In genomic region chr2:20931346-20931745, GRCh38 we compare ENCODE assay signal across 19 cellular contexts.
DNase-seq lines count a peak whose midpoint lies in the region; ATAC-seq and TF ChIP-seq lines count a peak whose summit lies in the region.
"Had no signal": no experiment of that assay in that cellular context is flagged by ENCODE, and none has a peak within 500 bp of the region (broad histone marks: within the 10 kb centered on the region; RNA-seq: fewer than 3 reads in every experiment).

No MANE protein-coding gene starts in this region.

- peak overlapping the region; percentile 17 for H2AFZ ChIP-seq in mammary epithelial cell (ENCODE audit: low read depth, low read length)

- intact Hi-C loops in mammary epithelial cell (cut with micrococcal nuclease) (no loop called here), MCF 10A (cut with micrococcal nuclease) (no loop called here), head of caudate nucleus (cut with DNase I) (no loop called here)
- intact Hi-C loops in activated T-helper 2 cell treated with anti-CD3 and anti-CD28 coated beads, Interferon-gamma antibody, Interleukin-2, Interleukin-4, amounts not matched to agents 10 μg/mL and 5 μg/mL and 100 μg/mL, durations not matched to agents 14 hours and 24 hours and 36 hours (cut with micrococcal nuclease): no loop called here

- no peak for TF ChIP-seq CTCF in mammary epithelial cell (conservative IDR thresholded peaks at IDR 0.05 in 1 of 2, IDR thresholded peaks at IDR 0.05 in 1 of 2; ENCODE audit: extremely low read depth in 1 of 2, insufficient read depth in 1 of 2, low read depth in 1 of 2, low read length in 2 of 2)
- TF ChIP-seq CTCF in MCF 10A (IDR thresholded peaks at IDR 0.05; ENCODE audit: unreplicated experiment): no peak
- no peak for TF ChIP-seq CTCF in gastroesophageal sphincter (IDR thresholded peaks at IDR 0.05)
- TF ChIP-seq CTCF in osteocyte (IDR thresholded peaks at IDR 0.05): no peak

- POLR2A ChIA-PET in MCF 10A (lab: Yijun Ruan, JAX): no interaction called here

- H3K27me3 Mint-ChIP-seq in MCF 10A (ENCODE audit: insufficient read depth, unreplicated experiment): peaks cover 11% of the 10 kb centered on the region
- peaks cover 8% of the 10 kb centered on the region for H3K27me3 Mint-ChIP-seq in osteocyte (ENCODE audit: unreplicated experiment)
- H3K27me3 Mint-ChIP-seq in activated T-helper 2 cell treated with anti-CD3 and anti-CD28 coated beads, Interferon-gamma antibody, Interleukin-2, Interleukin-4, amounts not matched to agents 10 μg/mL and 5 μg/mL and 100 μg/mL, durations not matched to agents 14 hours and 24 hours and 36 hours (ENCODE audit: low read depth): no peaks in the 10 kb centered on the region

- no peaks in the 10 kb centered on the region for H3K9me3 ChIP-seq in mammary epithelial cell (replicated peaks; ENCODE audit: insufficient read depth, low read length)
- H3K9me3 ChIP-seq in gastroesophageal sphincter: peaks cover 0 to 6% (median 0%) of the 10 kb centered on the region in 3 donors

- peak; percentile 11 for ATAC-seq in gastroesophageal sphincter
- ATAC-seq: Panc1 had no signal

- H3K9me3 Mint-ChIP-seq in MCF 10A (ENCODE audit: unreplicated experiment): peaks cover 15% of the 10 kb centered on the region
- H3K9me3 Mint-ChIP-seq in osteocyte (ENCODE audit: unreplicated experiment): peaks cover 9% of the 10 kb centered on the region
- peaks cover 4% of the 10 kb centered on the region for H3K9me3 Mint-ChIP-seq in activated T-helper 2 cell treated with anti-CD3 and anti-CD28 coated beads, Interferon-gamma antibody, Interleukin-2, Interleukin-4, amounts not matched to agents 10 μg/mL and 5 μg/mL and 100 μg/mL, durations not matched to agents 14 hours and 24 hours and 36 hours

- H3K27me3 ChIP-seq in mammary epithelial cell (ENCODE audit: insufficient read depth, low read length): no peaks in the 10 kb centered on the region
- H3K27me3 ChIP-seq in gastroesophageal sphincter: no peaks in the 10 kb centered on the region

- TF ChIP-seq POLR2A in gastroesophageal sphincter (IDR thresholded peaks at IDR 0.05): no peak

- H3K27ac ChIP-seq in mammary epithelial cell (ENCODE audit: insufficient read depth, low read depth, low read length) (no peak overlapping the region), gastroesophageal sphincter (peak overlapping the region in 3 of 4 donors; percentile 34 to 65 (median 36))
- H3K27ac ChIP-seq: KMS-11 had no signal

- H3K36me3 Mint-ChIP-seq in MCF 10A (ENCODE audit: insufficient read depth, unreplicated experiment) (no peaks in the 10 kb centered on the region), osteocyte (ENCODE audit: unreplicated experiment) (peaks cover 2% of the 10 kb centered on the region)
- no peaks in the 10 kb centered on the region for H3K36me3 Mint-ChIP-seq in activated T-helper 2 cell treated with anti-CD3 and anti-CD28 coated beads, Interferon-gamma antibody, Interleukin-2, Interleukin-4, amounts not matched to agents 10 μg/mL and 5 μg/mL and 100 μg/mL, durations not matched to agents 14 hours and 24 hours and 36 hours (ENCODE audit: low read depth)

- no peak overlapping the region for H3K9ac ChIP-seq in mammary epithelial cell (ENCODE audit: insufficient read depth, low read length)
- H3K9ac ChIP-seq: KMS-11 had no signal

- 47% methylated on average over 2 of the region's 2 CpGs for WGBS in mammary epithelial cell (ENCODE audit: low coverage, missing lambda C conversion rate)
- WGBS in gastroesophageal sphincter (ENCODE audit: low coverage in 1 of 2), 2 donors: 78% methylated on average over 1 of the region's 2 CpGs; no CpG with 5 or more reads in 1 of the 2 donors

- dilution Hi-C loops in mammary epithelial cell (cut with HindIII; ENCODE audit: low sequenced_read_pairs): no loop called here

- H4K20me1 ChIP-seq in mammary epithelial cell (ENCODE audit: insufficient read depth, low read length): no peaks in the 10 kb centered on the region

- in situ Hi-C loops in mammary epithelial cell (cut with MboI; ENCODE audit: low sequenced_read_pairs in 2 of 2): no loop called here

- CTCF ChIA-PET in mammary epithelial cell (lab: Charles Lee; ENCODE audit: low non-redundant PET): interaction anchor here (0.6 kb wide), 1 partner anchor 150 kb away, joined by 4 read pairs; no protein-coding TSS in a partner anchor
- CTCF ChIA-PET in MCF 10A (lab: Yijun Ruan, JAX): interaction anchor here (1.2 kb wide), 1 partner anchor 149 kb away, joined by 4 read pairs; no protein-coding TSS in a partner anchor

- H3K4me1 Mint-ChIP-seq in MCF 10A (ENCODE audit: insufficient read depth, unreplicated experiment) (no peaks in the 10 kb centered on the region), osteocyte (ENCODE audit: unreplicated experiment) (peaks cover 46% of the 10 kb centered on the region)
- H3K4me1 Mint-ChIP-seq in activated T-helper 2 cell treated with anti-CD3 and anti-CD28 coated beads, Interferon-gamma antibody, Interleukin-2, Interleukin-4, amounts not matched to agents 10 μg/mL and 5 μg/mL and 100 μg/mL, durations not matched to agents 14 hours and 24 hours and 36 hours (ENCODE audit: low read depth): no peaks in the 10 kb centered on the region
- H3K4me1 Mint-ChIP-seq: H9 had no signal

- H3K4me1 ChIP-seq in mammary epithelial cell (ENCODE audit: insufficient read depth, low read length) (peaks cover 19% of the 10 kb centered on the region), gastroesophageal sphincter (peaks cover 7 to 32% (median 13%) of the 10 kb centered on the region in 3 donors)

- H3K36me3 ChIP-seq in mammary epithelial cell (ENCODE audit: insufficient read depth, low read length) (no peaks in the 10 kb centered on the region), gastroesophageal sphincter (no peaks in the 10 kb centered on the region)

- DNase-seq in mammary epithelial cell (no peak), MCF 10A (ENCODE audit: unreplicated experiment) (no peak), osteocyte (ENCODE audit: extremely low spot score, unreplicated experiment) (no peak), head of caudate nucleus (no peak), NCI-H2227 (lab: John Stamatoyannopoulos, UW; ENCODE audit: unreplicated experiment) (no peak), SW480 (ENCODE audit: low spot score) (no peak)
- no peak for DNase-seq in activated T-helper 2 cell treated with anti-CD3 and anti-CD28 coated beads, Interferon-gamma antibody, Interleukin-2, Interleukin-4, amounts not matched to agents 10 μg/mL and 5 μg/mL and 100 μg/mL, durations not matched to agents 14 hours and 24 hours and 36 hours (ENCODE audit: low spot score)
- DNase-seq: C1 segment of cervical spinal cord, DMS79 treated with DMSO at 0.1 percent for 48 hours, H9, NCI-H1092, NCI-H146, NCI-H2081, NCI-H510A treated with DMSO at 0.1 percent for 48 hours, NCI-H82, Right ventricle myocardium superior had no signal

- no peak overlapping the region for H3K27ac Mint-ChIP-seq in MCF 10A (ENCODE audit: low read depth, unreplicated experiment)
- H3K27ac Mint-ChIP-seq in osteocyte (ENCODE audit: unreplicated experiment): peak overlapping the region; percentile 32
- no peak overlapping the region for H3K27ac Mint-ChIP-seq in activated T-helper 2 cell treated with anti-CD3 and anti-CD28 coated beads, Interferon-gamma antibody, Interleukin-2, Interleukin-4, amounts not matched to agents 10 μg/mL and 5 μg/mL and 100 μg/mL, durations not matched to agents 14 hours and 24 hours and 36 hours
- H3K27ac Mint-ChIP-seq: H9 had no signal

- H3K4me3 Mint-ChIP-seq in MCF 10A (ENCODE audit: unreplicated experiment) (no peak overlapping the region), osteocyte (ENCODE audit: unreplicated experiment) (no peak overlapping the region)
- no peak overlapping the region for H3K4me3 Mint-ChIP-seq in activated T-helper 2 cell treated with anti-CD3 and anti-CD28 coated beads, Interferon-gamma antibody, Interleukin-2, Interleukin-4, amounts not matched to agents 10 μg/mL and 5 μg/mL and 100 μg/mL, durations not matched to agents 14 hours and 24 hours and 36 hours (ENCODE audit: low read depth)
- H3K4me3 Mint-ChIP-seq: H9 had no signal

- H3K4me3 ChIP-seq in mammary epithelial cell (replicated peaks in 1 of 3; ENCODE audit: insufficient read depth in 1 of 3, low read depth in 2 of 3, low read length in 3 of 3) (no peak overlapping the region), gastroesophageal sphincter (no peak overlapping the region)

- BruUV-seq in mammary epithelial cell (replicated peaks; lab: Mats Ljungman, UMichigan) (no TSS peak), MCF 10A (replicated peaks; lab: Mats Ljungman, UMichigan) (no TSS peak)

- peak overlapping the region; percentile 34 for H3K4me2 ChIP-seq in mammary epithelial cell (ENCODE audit: insufficient read depth, low read depth, low read length)
- H3K4me2 ChIP-seq: KMS-11 had no signal

- no peak for TF ChIP-seq EP300 in gastroesophageal sphincter (IDR thresholded peaks at IDR 0.05)

- H3K79me2 ChIP-seq in mammary epithelial cell (ENCODE audit: insufficient read depth, low read length): no peaks in the 10 kb centered on the region
